23 cellular contexts compared by ENCODE assay signal in the genomic region with DNA sequence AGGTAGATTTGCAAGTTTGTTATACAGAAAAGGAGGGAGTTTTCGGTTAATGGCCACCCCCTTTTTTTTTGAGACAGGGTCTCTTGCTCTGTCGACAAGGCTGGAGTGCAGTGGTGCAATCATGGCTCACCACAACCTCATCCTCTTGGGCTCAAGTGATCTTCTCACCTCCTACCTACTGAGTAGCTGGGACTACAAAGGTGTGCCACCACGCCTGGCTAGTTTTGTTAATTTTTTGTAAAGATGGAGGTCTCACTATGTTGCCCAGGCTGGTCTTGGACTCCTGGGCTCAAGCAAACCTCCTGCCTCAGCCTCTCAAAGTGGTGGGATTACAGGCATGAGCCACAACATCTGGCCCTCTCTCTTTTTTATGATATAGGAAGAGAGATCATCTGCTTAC.
A peak's percentile ranks its signal among the peaks of the same experiment; 100 is the strongest.
DNase-seq lines count a peak whose midpoint lies in the region; ATAC-seq and TF ChIP-seq lines count a peak whose summit lies in the region.
"Had no signal": no experiment of that assay in that cellular context is flagged by ENCODE, and none has a peak within 500 bp of the region (broad histone marks: within the 10 kb centered on the region; RNA-seq: fewer than 3 reads in every experiment).

No MANE protein-coding gene starts in this region.

- H3K27me3 Mint-ChIP-seq in activated naive CD8-positive, alpha-beta T cell treated with anti-CD3 and anti-CD28 coated beads, Interleukin-2, amount 10 ng/mL, durations not matched to agents 7 days and 5 days, result no peaks in the 10 kb centered on the region
- no peaks in the 10 kb centered on the region for H3K27me3 Mint-ChIP-seq in activated naive CD8-positive, alpha-beta T cell treated with anti-CD3 and anti-CD28 coated beads for 36 hours
- H3K27me3 Mint-ChIP-seq in WTC11 (ENCODE audit: low read depth), result no peaks in the 10 kb centered on the region
- peaks cover under 1 to 7% (median 4%) of the 10 kb centered on the region in 3 donors for H3K27me3 Mint-ChIP-seq in immature natural killer cell (ENCODE audit: low read depth in 3 of 3)

- CTCF ChIA-PET in WTC11 (lab: Charles Lee) (no interaction called here), HEK293T (lab: Yijun Ruan, JAX) (no interaction called here)

- POLR2A ChIA-PET in activated naive CD8-positive, alpha-beta T cell treated with anti-CD3 and anti-CD28 coated beads, Interleukin-2, amount 10 ng/mL, durations not matched to agents 7 days and 5 days (lab: Charles Lee), result no interaction called here
- POLR2A ChIA-PET in WTC11 (lab: Charles Lee) (no interaction called here), HEK293T (lab: Yijun Ruan, JAX) (no interaction called here)

- peaks cover 13% of the 10 kb centered on the region for H3K4me1 Mint-ChIP-seq in activated naive CD8-positive, alpha-beta T cell treated with anti-CD3 and anti-CD28 coated beads, Interleukin-2, amount 10 ng/mL, durations not matched to agents 7 days and 5 days
- H3K4me1 Mint-ChIP-seq in activated naive CD8-positive, alpha-beta T cell treated with anti-CD3 and anti-CD28 coated beads for 36 hours, result peaks cover 15% of the 10 kb centered on the region
- H3K4me1 Mint-ChIP-seq in WTC11, result peaks cover 15% of the 10 kb centered on the region
- peaks cover 38 to 80% of the 10 kb centered on the region in 2 donors for H3K4me1 Mint-ChIP-seq in immature natural killer cell

- no peak for ATAC-seq in activated naive CD8-positive, alpha-beta T cell treated with anti-CD3 and anti-CD28 coated beads, Interleukin-2, amount 10 ng/mL, durations not matched to agents 7 days and 5 days (ENCODE audit: low read depth)
- ATAC-seq in WTC11, result no peak
- no peak for ATAC-seq in HG02970 (IDR thresholded peaks at IDR 0.05; ENCODE audit: low FRiP score, unreplicated experiment)
- ATAC-seq: CD8-positive, alpha-beta T cell; PC-3 had no signal

- no peak for TF ChIP-seq CTCF in WTC11 (IDR thresholded peaks at IDR 0.05)

- no peaks in the 10 kb centered on the region for H3K9me3 Mint-ChIP-seq in activated naive CD8-positive, alpha-beta T cell treated with anti-CD3 and anti-CD28 coated beads, Interleukin-2, amount 10 ng/mL, durations not matched to agents 7 days and 5 days
- H3K9me3 Mint-ChIP-seq in activated naive CD8-positive, alpha-beta T cell treated with anti-CD3 and anti-CD28 coated beads for 36 hours, result no peaks in the 10 kb centered on the region
- H3K9me3 Mint-ChIP-seq in WTC11 (no peaks in the 10 kb centered on the region), immature natural killer cell (no peaks in the 10 kb centered on the region)
- H3K9me3 Mint-ChIP-seq: CD8-positive, alpha-beta T cell had no signal

- no peak overlapping the region for H3K27ac Mint-ChIP-seq in activated naive CD8-positive, alpha-beta T cell treated with anti-CD3 and anti-CD28 coated beads, Interleukin-2, amount 10 ng/mL, durations not matched to agents 7 days and 5 days
- H3K27ac Mint-ChIP-seq in activated naive CD8-positive, alpha-beta T cell treated with anti-CD3 and anti-CD28 coated beads for 36 hours, result no peak overlapping the region
- H3K27ac Mint-ChIP-seq in WTC11 (no peak overlapping the region), immature natural killer cell (peak overlapping the region; percentile 55 to 89 (median 66))
- H3K27ac Mint-ChIP-seq: CD8-positive, alpha-beta T cell had no signal

- H3K36me3 Mint-ChIP-seq in activated naive CD8-positive, alpha-beta T cell treated with anti-CD3 and anti-CD28 coated beads, Interleukin-2, amount 10 ng/mL, durations not matched to agents 7 days and 5 days, result peaks cover 19% of the 10 kb centered on the region
- peaks cover 12% of the 10 kb centered on the region for H3K36me3 Mint-ChIP-seq in activated naive CD8-positive, alpha-beta T cell treated with anti-CD3 and anti-CD28 coated beads for 36 hours
- no peaks in the 10 kb centered on the region for H3K36me3 Mint-ChIP-seq in WTC11
- H3K36me3 Mint-ChIP-seq in immature natural killer cell, result peaks cover 4 to 11% (median 5%) of the 10 kb centered on the region in 3 donors

- DNase-seq in activated naive CD8-positive, alpha-beta T cell treated with anti-CD3 and anti-CD28 coated beads, Interleukin-2, amount 10 ng/mL, durations not matched to agents 7 days and 5 days, result no peak
- DNase-seq in activated naive CD8-positive, alpha-beta T cell treated with anti-CD3 and anti-CD28 coated beads for 36 hours, result no peak
- DNase-seq in WTC11 (ENCODE audit: low spot score) (no peak), immature natural killer cell (no peak), HEK293T (ENCODE audit: extremely low spot score) (no peak), KBM-7 (no peak)
- DNase-seq: Calu3; CD8-positive, alpha-beta T cell; DMS79 treated with DMSO at 0.1 percent for 48 hours; GF-D8; KG1; MM.1S; NCI-H1048; NCI-H1417; NCI-H1694; NCI-H2029 treated with DMSO at 0.1 percent for 48 hours; NCI-H446 treated with DMSO at 0.1 percent for 48 hours; NCI-H526; NCI-H82; NK-92 treated with Interleukin-12 subunit alpha and Interleukin-12 subunit beta, amount 100 ng/mL, for 24 hours; PC-3; SJCRH30 had no signal

- in situ Hi-C loops in KBM-7 (cut with MboI; ENCODE audit: low pct_unique_long_range_greater_than_20kb, low sequenced_read_pairs), result no loop called here

- H3K4me3 Mint-ChIP-seq in activated naive CD8-positive, alpha-beta T cell treated with anti-CD3 and anti-CD28 coated beads, Interleukin-2, amount 10 ng/mL, durations not matched to agents 7 days and 5 days, result peak overlapping the region; percentile 11
- H3K4me3 Mint-ChIP-seq in activated naive CD8-positive, alpha-beta T cell treated with anti-CD3 and anti-CD28 coated beads for 36 hours, result no peak overlapping the region
- H3K4me3 Mint-ChIP-seq in WTC11, result no peak overlapping the region
- peak overlapping the region in 1 of 5 donors; percentile 25 for H3K4me3 Mint-ChIP-seq in immature natural killer cell
- H3K4me3 Mint-ChIP-seq: CD8-positive, alpha-beta T cell had no signal

TF ChIP-seq in WTC11, 78 proteins besides CTCF, POLR2A, EP300 and RAD21 (continues in another document):
- TF ChIP-seq PRDM15 (CRISPR knock-in tag; IDR thresholded peaks at IDR 0.05) (no peak), ZNF121 (CRISPR knock-in tag; IDR thresholded peaks at IDR 0.05) (peak; percentile 55; the same call in 1 of the 2 replicates), FOXP1 (CRISPR knock-in tag; IDR thresholded peaks at IDR 0.05; ENCODE audit: borderline replicate concordance) (no peak), FOXK1 (CRISPR knock-in tag; IDR thresholded peaks at IDR 0.05) (no peak)

TF ChIP-seq in HEK293T, 16 proteins besides CTCF, POLR2A, EP300 and RAD21:
- TF ChIP-seq ARNT (IDR thresholded peaks at IDR 0.05), result no peak
- TF ChIP-seq FOXA1 (IDR thresholded peaks at IDR 0.05), result no peak
- TF ChIP-seq L3MBTL2 (conservative IDR thresholded peaks at IDR 0.05), result no peak
- TF ChIP-seq ELF4 (IDR thresholded peaks at IDR 0.05), result no peak
- no peak for TF ChIP-seq CTBP1 (IDR thresholded peaks at IDR 0.05; ENCODE audit: borderline replicate concordance)
- no peak for TF ChIP-seq LEF1 (IDR thresholded peaks at IDR 0.05; ENCODE audit: borderline replicate concordance)
- no peak for TF ChIP-seq FOXK2 (IDR thresholded peaks at IDR 0.05)
- TF ChIP-seq TARDBP (IDR thresholded peaks at IDR 0.05), result no peak
- TF ChIP-seq SUZ12 (IDR thresholded peaks at IDR 0.05), result no peak
- no peak for TF ChIP-seq NFRKB (IDR thresholded peaks at IDR 0.05)
- TF ChIP-seq, protein P1, sequence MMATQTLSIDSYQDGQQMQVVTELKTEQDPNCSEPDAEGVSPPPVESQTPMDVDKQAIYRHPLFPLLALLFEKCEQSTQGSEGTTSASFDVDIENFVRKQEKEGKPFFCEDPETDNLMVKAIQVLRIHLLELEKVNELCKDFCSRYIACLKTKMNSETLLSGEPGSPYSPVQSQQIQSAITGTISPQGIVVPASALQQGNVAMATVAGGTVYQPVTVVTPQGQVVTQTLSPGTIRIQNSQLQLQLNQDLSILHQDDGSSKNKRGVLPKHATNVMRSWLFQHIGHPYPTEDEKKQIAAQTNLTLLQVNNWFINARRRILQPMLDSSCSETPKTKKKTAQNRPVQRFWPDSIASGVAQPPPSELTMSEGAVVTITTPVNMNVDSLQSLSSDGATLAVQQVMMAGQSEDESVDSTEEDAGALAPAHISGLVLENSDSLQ (IDR thresholded peaks at IDR 0.05), result no peak
- TF ChIP-seq FOXM1 (IDR thresholded peaks at IDR 0.05; ENCODE audit: borderline replicate concordance), result no peak
- no peak for TF ChIP-seq ZNF384 (IDR thresholded peaks at IDR 0.05)

Comparison
In these comparisons a context has a peak if more than half of its experiments do, and no peak if none do; other contexts are left out.
1. H3K27ac Mint-ChIP-seq: peak in immature natural killer cell (6 of 6); none in activated naive CD8-positive, alpha-beta T cell treated with anti-CD3 and anti-CD28 coated beads, Interleukin-2, amount 10 ng/mL, durations not matched to agents 7 days and 5 days (single experiment), activated naive CD8-positive, alpha-beta T cell treated with anti-CD3 and anti-CD28 coated beads for 36 hours (single experiment) and WTC11 (single experiment).